In the genomic region with DNA sequence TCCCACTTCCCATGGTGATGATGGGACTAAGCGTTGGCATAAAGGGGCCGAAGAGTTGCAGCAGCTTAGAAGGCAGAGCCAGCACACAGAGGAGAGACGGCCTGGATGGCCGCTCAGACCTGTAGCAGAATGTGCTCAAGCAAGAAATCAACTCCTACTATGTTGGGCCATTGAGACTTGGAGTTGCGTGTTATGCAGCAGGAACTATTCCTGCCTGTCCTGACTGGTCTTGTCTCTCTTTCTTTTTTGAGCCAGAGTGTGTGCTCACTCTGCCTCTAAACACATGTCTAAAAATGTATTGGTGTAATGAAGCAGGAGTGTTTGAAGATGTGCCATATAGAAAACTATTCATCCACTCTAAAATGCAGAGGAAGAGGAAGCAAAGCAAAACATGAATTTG, we compare ENCODE assay signal across 19 cellular contexts.
"Had no signal": no experiment of that assay in that cellular context is flagged by ENCODE, and none has a peak within 500 bp of the region (broad histone marks: within the 10 kb centered on the region; RNA-seq: fewer than 3 reads in every experiment).

No MANE protein-coding gene starts in this region.

- H3K27me3 ChIP-seq: neutrophil, sigmoid colon had no signal

- ATAC-seq: activated naive CD8-positive, alpha-beta T cell treated with anti-CD3 and anti-CD28 coated beads, Interleukin-2, amount 50 U/mL, for 24 hours; activated T-helper 17 cell treated with anti-CD3 and anti-CD28 coated beads, Interleukin-2, amount 50 U/mL, for 72 hours; left colon; lower lobe of right lung; natural killer cell treated with Interleukin-12 subunit alpha and Interleukin-12 subunit beta and Interleukin-15 and Interleukin-18, amount 100 ng/mL, for 72 hours; stimulated activated memory B cell treated with anti-CD40 and anti-IgM and Interleukin-4, amounts not matched to agents 10 μg/mL and 1 μg/mL and 100 μg/mL, for 72 hours had no signal

- FAIRE-seq: urothelium cell line had no signal

- H3K4me1 ChIP-seq: lower lobe of right lung, sigmoid colon had no signal

- H3K27ac ChIP-seq: lower lobe of right lung, neutrophil, sigmoid colon, VCaP had no signal

- DNase-seq: activated CD4-positive, alpha-beta T cell treated with anti-CD3 and anti-CD28 coated beads for 1 hour; activated CD4-positive, alpha-beta T cell treated with anti-CD3 and anti-CD28 coated beads, Interleukin-2, amount 50 U/mL, for 48 hours; activated naive CD4-positive, alpha-beta T cell treated with Interleukin-2 at 50 U/mL for 16 hours; activated naive CD8-positive, alpha-beta T cell treated with anti-CD3 and anti-CD28 coated beads, Interleukin-2, amount 50 U/mL, for 24 hours; anterior cingulate cortex; cerebellar nuclear complex; effector CD8-positive, alpha-beta T cell; left colon; lower lobe of right lung; sigmoid colon; stimulated activated CD4-positive, alpha-beta T cell treated with anti-CD3 and anti-CD28 coated beads, Interleukin-4, amount 100 ng/mL, for 24 hours; SW 1271; T-helper 2 cell had no signal

- H3K36me3 ChIP-seq: lower lobe of right lung, neutrophil, sigmoid colon had no signal

- H3K4me3 ChIP-seq: lower lobe of right lung, sigmoid colon had no signal
